ENCODE assay signal across 8 cellular contexts in genomic region chr3:149086232-149086988, GRCh38. TPM values are rescaled to one million over a fixed set of nuclear protein-coding genes. Genes with fewer than 3 reads are reported as not detected.
A peak's percentile ranks its signal among the peaks of the same experiment; 100 is the strongest.
DNase-seq lines count a peak whose midpoint lies in the region; ATAC-seq, FAIRE-seq and TF ChIP-seq lines count a peak whose summit lies in the region.

HLTF (minus strand) TSS chr3:149086533; CDS start chr3:149086336, 197 bp downstream.

- no peaks in the 10 kb centered on the region for H3K27me3 ChIP-seq in keratinocyte (ENCODE audit: control insufficient read depth, extremely low read depth, insufficient read depth, low read length)

- H3K27ac ChIP-seq in keratinocyte (ENCODE audit: control insufficient read depth, insufficient read depth, low read length): no peak within 1 kb of the TSS

- H3K79me2 ChIP-seq in keratinocyte (ENCODE audit: control insufficient read depth, insufficient read depth, low read length): no peaks in the 10 kb centered on the region

- in situ Hi-C loops in GM18951 (cut with MboI; ENCODE audit: low sequenced_read_pairs, unreplicated experiment): no loop called here

- H3K9me1 ChIP-seq in keratinocyte (ENCODE audit: control insufficient read depth, extremely low read depth, insufficient read depth, low read length): no peaks in the 10 kb centered on the region

- DNase-seq in AG08395 (ENCODE audit: low spot score) (peak; percentile 98), NCI-H446 (lab: John Stamatoyannopoulos, UW) (peak; percentile 98 to 99), cerebellum (ENCODE audit: low spot score) (peak; percentile 95), keratinocyte (ENCODE audit: low read depth, low spot score) (peak; percentile 56)
- peak; percentile 84 for DNase-seq in activated CD4-positive, CD25-positive, alpha-beta regulatory T cell treated with anti-CD3 and anti-CD28 coated beads, Interleukin-2, amount 50 U/mL, for 72 hours
- DNase-seq in stimulated activated CD4-positive, alpha-beta T cell treated with anti-CD3 and anti-CD28 coated beads, Interleukin-15, amount 100 ng/mL, for 1 hour (ENCODE audit: low read depth in 1 of 2, low spot score in 1 of 2): peak; percentile 71 to 84

- peak; percentile 80 for FAIRE-seq in keratinocyte (lab: Jason Lieb, UNC)

- H3K9ac ChIP-seq in keratinocyte (ENCODE audit: control insufficient read depth, extremely low read depth, insufficient read depth, low read length): peak within 1 kb of the TSS; percentile 61

- H3K9me3 ChIP-seq in keratinocyte (ENCODE audit: control insufficient read depth, low read depth, low read length): no peaks in the 10 kb centered on the region

- peak within 1 kb of the TSS; percentile 86 for H3K4me2 ChIP-seq in keratinocyte (ENCODE audit: control insufficient read depth, extremely low read depth, insufficient read depth, low read depth, low read length)

- no peaks in the 10 kb centered on the region for H3K4me1 ChIP-seq in keratinocyte (ENCODE audit: control insufficient read depth, extremely low read depth, insufficient read depth, low read length)

- no peaks in the 10 kb centered on the region for H4K20me1 ChIP-seq in keratinocyte (ENCODE audit: control insufficient read depth, extremely low read depth, insufficient read depth, low read length)

- TF ChIP-seq POLR2A in GM18951 (IDR thresholded peaks at IDR 0.05; ENCODE audit: extremely low read depth, insufficient read depth, insufficient read length): peak; percentile 65

- no peaks in the 10 kb centered on the region for H3K36me3 ChIP-seq in keratinocyte (ENCODE audit: control insufficient read depth in 2 of 2, extremely low read depth in 1 of 2, insufficient read depth in 2 of 2, low read length in 2 of 2)

- peak; percentile 99 for ATAC-seq in HG03196 (IDR thresholded peaks at IDR 0.05; ENCODE audit: unreplicated experiment)

- no peak for TF ChIP-seq CTCF in keratinocyte (optimal IDR thresholded peaks at IDR 0.05 in 1 of 3, IDR thresholded peaks at IDR 0.05 in 1 of 3, conservative IDR thresholded peaks at IDR 0.05 in 1 of 3; ENCODE audit: extremely low read depth in 1 of 3, insufficient read depth in 2 of 3, low read length in 3 of 3)

- dilution Hi-C loops in keratinocyte (cut with MboI; ENCODE audit: extremely low pct_ligation_motif_present, low sequenced_read_pairs): no loop called here

- H3K4me3 ChIP-seq in keratinocyte (ENCODE audit: control insufficient read depth in 2 of 3, extremely low read depth in 1 of 3, insufficient read depth in 2 of 3, low read depth in 1 of 3, low read length in 3 of 3): peak within 1 kb of the TSS; percentile 67 to 88 (median 85)

- H2AFZ ChIP-seq in keratinocyte (ENCODE audit: control insufficient read depth, low read length): peak within 1 kb of the TSS; percentile 92

RNA-seq across cellular contexts. Expression of gene HLTF, which starts in this region (rescaled TPM):
- total RNA-seq in cerebellum: 99.1 TPM
- polyA plus RNA-seq in keratinocyte: 5.6 to 9.1 TPM (median 5.7 TPM) in 3 replicates
- 4.3 TPM for polyA plus RNA-seq in keratinocyte (2011; ENCODE audit: low read depth)
- polyA plus RNA-seq in keratinocyte (2011; cell fraction: cytosol; rRNA removed): 3.1 and 5.9 TPM in 2 replicates
- polyA plus RNA-seq in keratinocyte (2011; cell fraction: nucleus; rRNA removed): 10.1 and 12.2 TPM in 2 replicates
- 2.4 and 7.0 TPM in 2 replicates for polyA plus RNA-seq in keratinocyte (2012; ENCODE audit: low replicate concordance)
- polyA minus RNA-seq in keratinocyte: 2.6 to 9.9 TPM (median 2.7 TPM) in 3 replicates
- polyA minus RNA-seq in keratinocyte (2011; cell fraction: cytosol; rRNA and poly(A)+ RNA removed): 5.2 TPM
- 7.6 and 15.7 TPM in 2 replicates for polyA minus RNA-seq in keratinocyte (2011; cell fraction: nucleus; rRNA and poly(A)+ RNA removed)
